Comparison of ENCODE assay signal across 15 cellular contexts in the genomic region with DNA sequence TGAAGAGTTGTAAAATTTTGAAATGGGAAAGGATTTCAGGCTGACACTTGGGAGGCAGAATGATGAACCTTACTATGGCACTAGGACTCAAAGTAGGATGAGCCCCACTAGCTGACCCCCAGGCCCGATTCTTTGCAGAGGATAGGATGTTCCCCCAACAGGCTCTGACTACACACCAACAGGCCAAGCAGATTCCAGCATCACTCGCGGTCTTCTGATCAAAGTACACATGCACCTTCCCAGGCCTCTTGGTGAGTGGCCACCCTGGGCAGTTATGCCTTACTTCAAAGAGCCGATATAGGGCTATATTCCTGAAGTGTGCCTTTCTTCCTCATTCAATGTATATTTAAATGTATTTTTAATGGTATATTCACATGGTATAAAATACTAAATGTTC.
"Had no signal": no experiment of that assay in that cellular context is flagged by ENCODE, and none has a peak within 500 bp of the region (broad histone marks: within the 10 kb centered on the region; RNA-seq: fewer than 3 reads in every experiment).

No MANE protein-coding gene starts in this region.

- H3K27ac Mint-ChIP-seq: dendritic cell treated with granulocyte-macrophage colony-stimulating factor and Interleukin-4, amounts not matched to agents 40 ng/mL and 50 ng/mL, for 4 days; stimulated activated effector memory CD8-positive, alpha-beta T cell treated with anti-CD3 and anti-CD28 coated beads, Interleukin-12 subunit alpha, Interleukin-12 subunit beta, amount 100 ng/mL, for 72 hours had no signal

- H3K4me3 ChIP-seq: smooth muscle cell had no signal

- H3K4me3 Mint-ChIP-seq: dendritic cell treated with granulocyte-macrophage colony-stimulating factor and Interleukin-4, amounts not matched to agents 40 ng/mL and 50 ng/mL, for 4 days; endodermal cell; naive thymus-derived CD8-positive, alpha-beta T cell; neural crest cell; stimulated activated effector memory CD8-positive, alpha-beta T cell treated with anti-CD3 and anti-CD28 coated beads, Interleukin-12 subunit alpha, Interleukin-12 subunit beta, amount 100 ng/mL, for 72 hours had no signal

- ATAC-seq: naive thymus-derived CD8-positive, alpha-beta T cell; stimulated activated effector memory CD8-positive, alpha-beta T cell treated with anti-CD3 and anti-CD28 coated beads, Interleukin-12 subunit alpha, Interleukin-12 subunit beta, amount 100 ng/mL, for 72 hours; stimulated activated naive CD8-positive, alpha-beta T cell treated with anti-CD3 and anti-CD28 coated beads, Interleukin-15, Interleukin-2, amounts not matched to agents 100 U/mL and 50 U/mL, for 24 hours had no signal

- DNase-seq: effector CD4-positive, alpha-beta T cell; endodermal cell; erythroblast; foreskin melanocyte; hippocampal formation; mesendoderm; naive thymus-derived CD8-positive, alpha-beta T cell; posterior cingulate gyrus; stimulated activated CD4-positive, alpha-beta T cell treated with anti-CD3 and anti-CD28 coated beads, Interleukin-2, amount 100 ng/mL, for 48 hours; stimulated activated CD8-positive, alpha-beta memory T cell treated with anti-CD3 and anti-CD28 coated beads, Interleukin-4, amount 100 ng/mL, for 48 hours; stimulated activated naive CD8-positive, alpha-beta T cell treated with anti-CD3 and anti-CD28 coated beads, Interleukin-15, Interleukin-2, amounts not matched to agents 100 U/mL and 50 U/mL, for 24 hours had no signal

- H3K36me3 Mint-ChIP-seq: stimulated activated effector memory CD8-positive, alpha-beta T cell treated with anti-CD3 and anti-CD28 coated beads, Interleukin-12 subunit alpha, Interleukin-12 subunit beta, amount 100 ng/mL, for 72 hours had no signal

- H3K9me3 Mint-ChIP-seq: dendritic cell treated with granulocyte-macrophage colony-stimulating factor and Interleukin-4, amounts not matched to agents 40 ng/mL and 50 ng/mL, for 4 days; endodermal cell; naive thymus-derived CD8-positive, alpha-beta T cell; neural crest cell; stimulated activated effector memory CD8-positive, alpha-beta T cell treated with anti-CD3 and anti-CD28 coated beads, Interleukin-12 subunit alpha, Interleukin-12 subunit beta, amount 100 ng/mL, for 72 hours had no signal

- H3K4me1 Mint-ChIP-seq: endodermal cell; stimulated activated effector memory CD8-positive, alpha-beta T cell treated with anti-CD3 and anti-CD28 coated beads, Interleukin-12 subunit alpha, Interleukin-12 subunit beta, amount 100 ng/mL, for 72 hours had no signal

- H3K27me3 Mint-ChIP-seq: dendritic cell treated with granulocyte-macrophage colony-stimulating factor and Interleukin-4, amounts not matched to agents 40 ng/mL and 50 ng/mL, for 4 days; naive thymus-derived CD8-positive, alpha-beta T cell had no signal
